10 cellular contexts compared by ENCODE assay signal in genomic region chr9:123339666-123340414, GRCh38. TPM values are rescaled to one million over a fixed set of nuclear protein-coding genes. Genes with fewer than 3 reads are reported as not detected.
DNase-seq lines count a peak whose midpoint lies in the region; ATAC-seq and TF ChIP-seq lines count a peak whose summit lies in the region.
"Had no signal": no experiment of that assay in that cellular context is flagged by ENCODE, and none has a peak within 500 bp of the region (broad histone marks: within the 10 kb centered on the region; RNA-seq: fewer than 3 reads in every experiment).

No MANE protein-coding gene starts in this region.

- H3K27me3 Mint-ChIP-seq in central memory CD8-positive, alpha-beta T cell = no peaks in the 10 kb centered on the region

- no peaks in the 10 kb centered on the region for H3K9me3 Mint-ChIP-seq in central memory CD8-positive, alpha-beta T cell

- H3K4me3 Mint-ChIP-seq in central memory CD8-positive, alpha-beta T cell = peak overlapping the region; percentile 83

- no peak overlapping the region for H3K4me3 ChIP-seq in Panc1 (ENCODE audit: low read depth in 2 of 2, low read length in 2 of 2)
- H3K4me3 ChIP-seq in psoas muscle = peak overlapping the region; percentile 49
- H3K4me3 ChIP-seq: SJSA1 had no signal

- POLR2A ChIA-PET in Panc1 (lab: Charles Lee) = no interaction called here

- in situ Hi-C loops in Panc1 (cut with HindIII; ENCODE audit: low pct_unique_long_range_greater_than_20kb, low sequenced_read_pairs) = no loop called here

- H3K4me1 ChIP-seq in Panc1 (ENCODE audit: control insufficient read depth, insufficient read depth, low read length) (peaks cover 10% of the 10 kb centered on the region), psoas muscle (no peaks in the 10 kb centered on the region)

- DNase-seq in Panc1 (ENCODE audit: low read depth, low spot score) (no peak), psoas muscle (no peak), NCI-H524 (lab: John Stamatoyannopoulos, UW) (no peak), NCI-H510A (lab: John Stamatoyannopoulos, UW) (no peak), NCI-H1436 treated with DMSO at 0.1 percent for 48 hours (lab: John Stamatoyannopoulos, UW) (no peak)
- DNase-seq in central memory CD8-positive, alpha-beta T cell (ENCODE audit: low spot score in 2 of 2) = peak in 1 of 2 donors; percentile 19

- H3K27me3 ChIP-seq in Panc1 (ENCODE audit: control insufficient read depth, insufficient read depth, low read length) = no peaks in the 10 kb centered on the region
- no peaks in the 10 kb centered on the region for H3K27me3 ChIP-seq in psoas muscle (ENCODE audit: insufficient read depth in 3 of 3, low read length in 2 of 3)
- H3K27me3 ChIP-seq: SJSA1 had no signal

- H3K36me3 Mint-ChIP-seq in central memory CD8-positive, alpha-beta T cell (ENCODE audit: insufficient read depth) = peaks cover 7% of the 10 kb centered on the region

- intact Hi-C loops in Panc1 (cut with micrococcal nuclease; ENCODE audit: unreplicated experiment) = no loop called here
- intact Hi-C loops in psoas muscle (cut with DNase I) = loop anchor here in 1 of 2 donors (10.0 kb wide), 1 partner anchor 215 kb away; no protein-coding TSS in a partner anchor

- TF ChIP-seq CTCF in Panc1 (IDR thresholded peaks at IDR 0.05) (no peak), psoas muscle (IDR thresholded peaks at IDR 0.05) (no peak)

- no peaks in the 10 kb centered on the region for H3K36me3 ChIP-seq in Panc1 (ENCODE audit: control insufficient read depth, insufficient read depth, low read length)
- H3K36me3 ChIP-seq in psoas muscle (ENCODE audit: insufficient read depth in 1 of 2, low read depth in 1 of 2) = no peaks in the 10 kb centered on the region
- H3K36me3 ChIP-seq: neutrophil, SJSA1 had no signal

- CTCF ChIA-PET in Panc1 (lab: Charles Lee) = interaction anchor here (1.1 kb wide), 1 partner anchor 10 kb away, joined by 4 read pairs; no protein-coding TSS in a partner anchor

- ATAC-seq in GM18517 (IDR thresholded peaks at IDR 0.05; ENCODE audit: unreplicated experiment) (peak; percentile 56), HG02759 (IDR thresholded peaks at IDR 0.05; ENCODE audit: unreplicated experiment) (peak; percentile 42), Panc1 (0 out of 2 replicates have a peak, but pooled peaks have one; percentile 23), psoas muscle (peak; percentile 23 to 46 (median 25))
- peak; percentile 48 for ATAC-seq in central memory CD8-positive, alpha-beta T cell (replicated peaks; ENCODE audit: extremely low read depth, poor library complexity, severe bottlenecking)

- peak overlapping the region; percentile 93 for H3K27ac Mint-ChIP-seq in central memory CD8-positive, alpha-beta T cell (ENCODE audit: low read depth)

- H3K9me3 ChIP-seq in Panc1 (ENCODE audit: control insufficient read depth, insufficient read depth, low read depth, low read length) (no peaks in the 10 kb centered on the region), psoas muscle (no peaks in the 10 kb centered on the region)
- H3K9me3 ChIP-seq: neutrophil, SJSA1 had no signal

- no peak overlapping the region for H3K27ac ChIP-seq in Panc1 (ENCODE audit: low read length)
- H3K27ac ChIP-seq in psoas muscle = peak overlapping the region; percentile 27
- H3K27ac ChIP-seq: neutrophil, SJSA1 had no signal

- H3K4me1 Mint-ChIP-seq in central memory CD8-positive, alpha-beta T cell = peaks cover 31% of the 10 kb centered on the region

- 49 to 59% (median 52%) methylated on average over 31 of the region's 31 CpGs for WGBS in psoas muscle, 3 donors

- no TSS peak for BruUV-seq in Panc1 (replicated peaks; lab: Mats Ljungman, UMichigan)

RNA-seq across cellular contexts. Expression of gene CRB2, which starts 16.2 kb away (rescaled TPM):
- total RNA-seq in Panc1 (2021; ENCODE audit: unreplicated experiment) (0.05 TPM), psoas muscle (under 1 TPM in 1 of 4 donors, not detected in 3; 0.05 TPM)
- not detected for polyA plus RNA-seq in Panc1 (2012; ENCODE audit: insufficient read length)
- under 1 TPM in 2 of 3 donors, not detected in 1; 0.01 to 0.03 TPM for polyA plus RNA-seq in psoas muscle
- total RNA-seq: SJSA1 had no signal
